11 cellular contexts compared by ENCODE assay signal in genomic region chr1:58885998-58886397, GRCh38.
A peak's percentile ranks its signal among the peaks of the same experiment; 100 is the strongest.
DNase-seq lines count a peak whose midpoint lies in the region; ATAC-seq and TF ChIP-seq lines count a peak whose summit lies in the region.
"Had no signal": no experiment of that assay in that cellular context is flagged by ENCODE, and none has a peak within 500 bp of the region (broad histone marks: within the 10 kb centered on the region; RNA-seq: fewer than 3 reads in every experiment).

No MANE protein-coding gene starts in this region.

- no TSS peak for BruUV-seq in IMR-90 (replicated peaks; lab: Mats Ljungman, UMichigan)

- H3K27me3 ChIP-seq in IMR-90 (ENCODE audit: control insufficient read depth, insufficient read depth, low read length), result no peaks in the 10 kb centered on the region
- no peaks in the 10 kb centered on the region for H3K27me3 ChIP-seq in heart left ventricle

- H2BK5ac ChIP-seq in IMR-90 (ENCODE audit: low read depth, low read length, poor library complexity, severe bottlenecking), result no peak overlapping the region

- TF ChIP-seq CTCF in IMR-90 (conservative IDR thresholded peaks at IDR 0.05; ENCODE audit: low read depth, low read length) (no peak), heart left ventricle (IDR thresholded peaks at IDR 0.05) (no peak), GM13977 (IDR thresholded peaks at IDR 0.05; ENCODE audit: extremely low read depth, insufficient read depth, missing control alignments) (no peak)
- no peak for TF ChIP-seq CTCF in activated CD8-positive, alpha-beta T cell treated with anti-CD3 and anti-CD28 coated beads for 36 hours (IDR thresholded peaks at IDR 0.05)

- H3K14ac ChIP-seq in IMR-90 (replicated peaks; ENCODE audit: low read depth, low read length), result no peak overlapping the region

- H3K4me1 ChIP-seq in IMR-90 (ENCODE audit: control insufficient read depth, insufficient read depth, low read length) (peaks cover 14% of the 10 kb centered on the region), heart left ventricle (peaks cover 5 to 83% (median 43%) of the 10 kb centered on the region in 12 donors)

- H2AFZ ChIP-seq in IMR-90 (replicated peaks; ENCODE audit: low read length, poor library complexity), result no peak overlapping the region

- in situ Hi-C loops in IMR-90 (cut with MboI; ENCODE audit: low sequenced_read_pairs) (no loop called here), GM13977 (cut with MboI; ENCODE audit: low pct_unique_long_range_greater_than_20kb, low sequenced_read_pairs, unreplicated experiment) (no loop called here)

- ATAC-seq in IMR-90 (ENCODE audit: low read depth) (no peak), heart left ventricle (peak; percentile 26 to 61 (median 43)), HG03196 (IDR thresholded peaks at IDR 0.05; ENCODE audit: unreplicated experiment) (no peak)
- ATAC-seq in activated CD8-positive, alpha-beta T cell treated with anti-CD3 and anti-CD28 coated beads for 36 hours, result peak; percentile 67
- no peak for ATAC-seq in stimulated activated effector memory CD8-positive, alpha-beta T cell treated with anti-CD3 and anti-CD28 coated beads, Interleukin-12 subunit alpha, Interleukin-12 subunit beta, amount 100 ng/mL, for 72 hours
- ATAC-seq: GM12878 had no signal

- H3K27me3 Mint-ChIP-seq in activated CD8-positive, alpha-beta T cell treated with anti-CD3 and anti-CD28 coated beads for 36 hours, result no peaks in the 10 kb centered on the region

- H2BK15ac ChIP-seq in IMR-90 (ENCODE audit: low read depth, low read length), result no peak overlapping the region; the same call in 2 of the 3 replicates

- peaks cover 8% of the 10 kb centered on the region for H3K9me1 ChIP-seq in IMR-90 (ENCODE audit: insufficient read depth, low read length)

- dilution Hi-C loops in IMR-90 (cut with HindIII; ENCODE audit: low sequenced_read_pairs, unreplicated experiment), result no loop called here

- H3K9me3 ChIP-seq in IMR-90 (ENCODE audit: control insufficient read depth, insufficient read depth, low read length) (no peaks in the 10 kb centered on the region), heart left ventricle (no peaks in the 10 kb centered on the region)

- H3K4me2 ChIP-seq in IMR-90 (ENCODE audit: low read depth, low read length), result no peak overlapping the region

- WGBS in IMR-90 (ENCODE audit: extremely low coverage in 2 of 2, insufficient read length in 1 of 2), 2 experiments, result 0% methylated on average over 1 of the region's 5 CpGs; no CpG with 5 or more reads in 1 of the 2 experiments
- WGBS in heart left ventricle, 4 donors, result 63 to 68% (median 67%) methylated on average over 5 of the region's 5 CpGs

- H4K20me1 ChIP-seq in IMR-90 (ENCODE audit: insufficient read depth, low read length), result no peaks in the 10 kb centered on the region

- peaks cover 47% of the 10 kb centered on the region for H3K4me1 Mint-ChIP-seq in activated CD8-positive, alpha-beta T cell treated with anti-CD3 and anti-CD28 coated beads for 36 hours (ENCODE audit: low read depth)
- peaks cover 41% of the 10 kb centered on the region for H3K4me1 Mint-ChIP-seq in stimulated activated effector memory CD8-positive, alpha-beta T cell treated with anti-CD3 and anti-CD28 coated beads, Interleukin-12 subunit alpha, Interleukin-12 subunit beta, amount 100 ng/mL, for 72 hours

- H3K4me3 ChIP-seq in IMR-90 (ENCODE audit: insufficient read depth, low read depth, low read length) (no peak overlapping the region), heart left ventricle (no peak overlapping the region)
- H3K4me3 ChIP-seq: GM12878 had no signal

- H3K27ac ChIP-seq in IMR-90 (ENCODE audit: insufficient read depth, low read length), result no peak overlapping the region
- H3K27ac ChIP-seq in heart left ventricle, result peak overlapping the region in 10 of 12 donors; percentile 16 to 85 (median 60)

- no peak for DNase-seq in IMR-90
- peak; percentile 49 for DNase-seq in activated CD8-positive, alpha-beta T cell treated with anti-CD3 and anti-CD28 coated beads for 36 hours
- peak in 2 of 5 donors; percentile 58 for DNase-seq in heart left ventricle
- DNase-seq in stimulated activated effector memory CD8-positive, alpha-beta T cell treated with anti-CD3 and anti-CD28 coated beads, Interleukin-12 subunit alpha, Interleukin-12 subunit beta, amount 100 ng/mL, for 72 hours (ENCODE audit: low spot score in 2 of 2), result no peak
- no peak for DNase-seq in NCI-H69 (lab: John Stamatoyannopoulos, UW)
- DNase-seq in GM13977 (ENCODE audit: low spot score), result no peak
- no peak for DNase-seq in GM19240 (ENCODE audit: insufficient read length, low spot score)
- DNase-seq: NCI-H226; stimulated activated CD4-positive, alpha-beta T cell treated with anti-CD3 and anti-CD28 coated beads, Interleukin-15, amount 100 ng/mL, for 24 hours had no signal

- H3K4me3 Mint-ChIP-seq in activated CD8-positive, alpha-beta T cell treated with anti-CD3 and anti-CD28 coated beads for 36 hours, result peak overlapping the region; percentile 4
- H3K4me3 Mint-ChIP-seq in stimulated activated effector memory CD8-positive, alpha-beta T cell treated with anti-CD3 and anti-CD28 coated beads, Interleukin-12 subunit alpha, Interleukin-12 subunit beta, amount 100 ng/mL, for 72 hours, result peak overlapping the region; percentile 11

- peak overlapping the region; percentile 30 for H3K27ac Mint-ChIP-seq in activated CD8-positive, alpha-beta T cell treated with anti-CD3 and anti-CD28 coated beads for 36 hours
- peak overlapping the region; percentile 50 for H3K27ac Mint-ChIP-seq in stimulated activated effector memory CD8-positive, alpha-beta T cell treated with anti-CD3 and anti-CD28 coated beads, Interleukin-12 subunit alpha, Interleukin-12 subunit beta, amount 100 ng/mL, for 72 hours

- no peak overlapping the region for H3K9ac ChIP-seq in IMR-90 (ENCODE audit: low read depth, low read length)

- H3K18ac ChIP-seq in IMR-90 (ENCODE audit: low read depth, low read length), result no peak overlapping the region

- H3K23ac ChIP-seq in IMR-90 (ENCODE audit: low read depth, low read length), result no peak overlapping the region

- H3K36me3 Mint-ChIP-seq in activated CD8-positive, alpha-beta T cell treated with anti-CD3 and anti-CD28 coated beads for 36 hours (ENCODE audit: low read depth), result no peaks in the 10 kb centered on the region
- H3K36me3 Mint-ChIP-seq in stimulated activated effector memory CD8-positive, alpha-beta T cell treated with anti-CD3 and anti-CD28 coated beads, Interleukin-12 subunit alpha, Interleukin-12 subunit beta, amount 100 ng/mL, for 72 hours, result no peaks in the 10 kb centered on the region

- no peak for TF ChIP-seq POLR2A in IMR-90 (IDR thresholded peaks at IDR 0.05; ENCODE audit: low read depth, low read length)
- no peak for TF ChIP-seq POLR2A in heart left ventricle (IDR thresholded peaks at IDR 0.05)

- POLR2A ChIA-PET in IMR-90 (lab: Charles Lee; ENCODE audit: unreplicated experiment), result no interaction called here
- POLR2A ChIA-PET in activated CD8-positive, alpha-beta T cell treated with anti-CD3 and anti-CD28 coated beads for 36 hours (lab: Charles Lee), result interaction anchor here (1.4 kb wide), 1 partner anchor 70 kb away, joined by 6 read pairs; no protein-coding TSS in a partner anchor

- no peaks in the 10 kb centered on the region for H3K79me1 ChIP-seq in IMR-90 (ENCODE audit: low read depth in 1 of 2, low read length in 2 of 2)

- H2BK120ac ChIP-seq in IMR-90 (ENCODE audit: low read depth, low read length), result no peak overlapping the region

- no peak overlapping the region for H3K4ac ChIP-seq in IMR-90 (ENCODE audit: low read depth, low read length)

- no peak overlapping the region for H4K5ac ChIP-seq in IMR-90 (ENCODE audit: low read depth, low read length)

- no peak for TF ChIP-seq RAD21 in IMR-90 (IDR thresholded peaks at IDR 0.05; ENCODE audit: low read length)

- H3K56ac ChIP-seq in IMR-90 (ENCODE audit: extremely low read depth, insufficient read depth, low read length), result no peak overlapping the region

- no peak overlapping the region for H4K91ac ChIP-seq in IMR-90 (ENCODE audit: insufficient read depth, low read depth, low read length)

- H4K8ac ChIP-seq in IMR-90 (ENCODE audit: low read depth in 2 of 2, low read length in 2 of 2), result no peak overlapping the region

- 0 out of 2 replicates have a peak overlapping the region, but pooled peaks have one; percentile 19 for H2AK5ac ChIP-seq in IMR-90 (ENCODE audit: low read depth, low read length)

- H3K9me3 Mint-ChIP-seq in activated CD8-positive, alpha-beta T cell treated with anti-CD3 and anti-CD28 coated beads for 36 hours, result no peaks in the 10 kb centered on the region
- no peaks in the 10 kb centered on the region for H3K9me3 Mint-ChIP-seq in stimulated activated effector memory CD8-positive, alpha-beta T cell treated with anti-CD3 and anti-CD28 coated beads, Interleukin-12 subunit alpha, Interleukin-12 subunit beta, amount 100 ng/mL, for 72 hours

- CTCF ChIA-PET in IMR-90 (lab: Yijun Ruan, JAX), result interaction anchor here (1.6 kb wide), 1 partner anchor 11 kb away, joined by 4 read pairs; no protein-coding TSS in a partner anchor
- CTCF ChIA-PET in activated CD8-positive, alpha-beta T cell treated with anti-CD3 and anti-CD28 coated beads for 36 hours (lab: Charles Lee), result interaction anchor here (0.7 kb wide), 1 partner anchor 160 kb away, joined by 3 read pairs; no protein-coding TSS in a partner anchor

- H3K36me3 ChIP-seq in IMR-90 (ENCODE audit: control insufficient read depth, insufficient read depth, low read length), result no peaks in the 10 kb centered on the region
- no peaks in the 10 kb centered on the region for H3K36me3 ChIP-seq in heart left ventricle

- peak overlapping the region; percentile 17 for H2AK9ac ChIP-seq in IMR-90 (replicated peaks; ENCODE audit: low read depth, low read length, poor library complexity)

- intact Hi-C loops in IMR-90 (cut with micrococcal nuclease), result no loop called here
- intact Hi-C loops in activated CD8-positive, alpha-beta T cell treated with anti-CD3 and anti-CD28 coated beads for 36 hours (cut with micrococcal nuclease), result no loop called here
- intact Hi-C loops in heart left ventricle (cut with DNase I), result loop anchor here in 1 of 10 donors (5.0 kb wide), 1 partner anchor 64 kb away; no protein-coding TSS in a partner anchor

- peak overlapping the region; percentile 5; the same call in 1 of the 2 replicates for H2BK20ac ChIP-seq in IMR-90 (ENCODE audit: low read depth, low read length)

TF ChIP-seq in IMR-90, 13 proteins besides CTCF, POLR2A, EP300 and RAD21 (continues in another document):
- no peak for TF ChIP-seq RCOR1 (IDR thresholded peaks at IDR 0.05; ENCODE audit: insufficient replicate concordance, low read length)
- TF ChIP-seq CHD1 (IDR thresholded peaks at IDR 0.05; ENCODE audit: low read depth, low read length), result no peak
- TF ChIP-seq MAZ (IDR thresholded peaks at IDR 0.05; ENCODE audit: borderline replicate concordance, low read depth, low read length), result no peak
- TF ChIP-seq RFX5 (IDR thresholded peaks at IDR 0.05; ENCODE audit: low read depth, low read length), result no peak
- no peak for TF ChIP-seq SMC3 (IDR thresholded peaks at IDR 0.05; ENCODE audit: low read depth, low read length)
- TF ChIP-seq FOS (IDR thresholded peaks at IDR 0.05; ENCODE audit: low read depth, low read length), result no peak

Comparison
In these comparisons a context has a peak if more than half of its experiments do, and no peak if none do; other contexts are left out.
1. ATAC-seq: peak in activated CD8-positive, alpha-beta T cell treated with anti-CD3 and anti-CD28 coated beads for 36 hours (single experiment) and heart left ventricle (4 of 4); none in IMR-90 (single experiment), stimulated activated effector memory CD8-positive, alpha-beta T cell treated with anti-CD3 and anti-CD28 coated beads, Interleukin-12 subunit alpha, Interleukin-12 subunit beta, amount 100 ng/mL, for 72 hours (single experiment) and HG03196 (single experiment).